ENCODE assay signal across 3 cellular contexts in the genomic region with DNA sequence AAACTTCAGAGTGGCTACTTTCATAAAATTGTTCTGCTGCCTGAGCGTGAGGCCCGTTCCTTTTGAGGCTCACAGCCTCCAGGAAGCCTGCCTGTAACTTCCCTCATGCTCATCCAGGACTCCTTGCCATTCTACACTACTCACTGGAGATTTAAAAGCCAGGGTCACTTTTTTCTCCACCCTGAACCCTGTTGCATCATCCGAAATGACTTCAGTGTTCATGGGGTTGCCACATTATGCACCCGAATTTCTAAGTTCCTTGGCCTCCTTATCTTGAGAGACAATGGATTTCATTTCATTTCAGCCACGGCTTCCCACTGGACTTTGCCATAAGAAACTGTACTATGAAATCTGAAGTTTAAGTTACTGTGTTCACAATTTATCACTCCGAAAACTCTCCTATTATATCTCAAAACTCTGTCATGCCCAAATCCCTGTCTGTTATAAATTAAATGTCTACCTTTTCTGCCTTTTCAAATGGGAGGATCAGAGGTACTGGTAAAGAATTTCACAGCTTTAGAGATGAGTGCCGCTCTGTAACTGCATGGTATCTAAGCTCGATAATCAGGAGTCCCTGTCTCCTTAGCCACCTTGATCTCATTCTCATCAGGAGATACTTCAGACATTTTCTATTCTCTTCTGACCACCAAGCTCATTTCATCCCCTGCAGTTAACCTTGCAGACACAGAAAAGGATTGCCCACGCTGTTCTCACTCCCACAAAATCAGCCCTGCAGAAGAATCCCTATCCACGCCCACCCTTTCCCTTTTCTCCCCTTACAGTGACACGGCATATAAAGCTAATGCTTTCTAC.
TF ChIP-seq lines count a peak whose summit lies in the region.

No MANE protein-coding gene starts in this region.

TF ChIP-seq in A549, 52 proteins besides CTCF, POLR2A, EP300 and RAD21:
- TF ChIP-seq JUNB (IDR thresholded peaks at IDR 0.05) (no peak), RCOR1 (IDR thresholded peaks at IDR 0.05; ENCODE audit: low read depth, low read length) (no peak), FOSL2 (IDR thresholded peaks at IDR 0.05) (no peak), FOSL2 (CRISPR knock-in tag; IDR thresholded peaks at IDR 0.05) (no peak), HDAC2 (IDR thresholded peaks at IDR 0.05) (no peak)
- TF ChIP-seq, protein P1, sequence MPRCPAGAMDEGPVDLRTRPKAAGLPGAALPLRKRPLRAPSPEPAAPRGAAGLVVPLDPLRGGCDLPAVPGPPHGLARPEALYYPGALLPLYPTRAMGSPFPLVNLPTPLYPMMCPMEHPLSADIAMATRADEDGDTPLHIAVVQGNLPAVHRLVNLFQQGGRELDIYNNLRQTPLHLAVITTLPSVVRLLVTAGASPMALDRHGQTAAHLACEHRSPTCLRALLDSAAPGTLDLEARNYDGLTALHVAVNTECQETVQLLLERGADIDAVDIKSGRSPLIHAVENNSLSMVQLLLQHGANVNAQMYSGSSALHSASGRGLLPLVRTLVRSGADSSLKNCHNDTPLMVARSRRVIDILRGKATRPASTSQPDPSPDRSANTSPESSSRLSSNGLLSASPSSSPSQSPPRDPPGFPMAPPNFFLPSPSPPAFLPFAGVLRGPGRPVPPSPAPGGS (IDR thresholded peaks at IDR 0.05) = no peak
- TF ChIP-seq, protein P2, sequence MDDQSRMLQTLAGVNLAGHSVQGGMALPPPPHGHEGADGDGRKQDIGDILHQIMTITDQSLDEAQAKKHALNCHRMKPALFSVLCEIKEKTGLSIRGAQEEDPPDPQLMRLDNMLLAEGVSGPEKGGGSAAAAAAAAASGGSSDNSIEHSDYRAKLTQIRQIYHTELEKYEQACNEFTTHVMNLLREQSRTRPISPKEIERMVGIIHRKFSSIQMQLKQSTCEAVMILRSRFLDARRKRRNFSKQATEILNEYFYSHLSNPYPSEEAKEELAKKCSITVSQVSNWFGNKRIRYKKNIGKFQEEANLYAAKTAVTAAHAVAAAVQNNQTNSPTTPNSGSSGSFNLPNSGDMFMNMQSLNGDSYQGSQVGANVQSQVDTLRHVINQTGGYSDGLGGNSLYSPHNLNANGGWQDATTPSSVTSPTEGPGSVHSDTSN (IDR thresholded peaks at IDR 0.05) = no peak
TF ChIP-seq in A549: peak in this region for 0.

TF ChIP-seq in HCT116, 20 proteins besides CTCF, POLR2A, EP300 and RAD21:
- TF ChIP-seq, protein P3, sequence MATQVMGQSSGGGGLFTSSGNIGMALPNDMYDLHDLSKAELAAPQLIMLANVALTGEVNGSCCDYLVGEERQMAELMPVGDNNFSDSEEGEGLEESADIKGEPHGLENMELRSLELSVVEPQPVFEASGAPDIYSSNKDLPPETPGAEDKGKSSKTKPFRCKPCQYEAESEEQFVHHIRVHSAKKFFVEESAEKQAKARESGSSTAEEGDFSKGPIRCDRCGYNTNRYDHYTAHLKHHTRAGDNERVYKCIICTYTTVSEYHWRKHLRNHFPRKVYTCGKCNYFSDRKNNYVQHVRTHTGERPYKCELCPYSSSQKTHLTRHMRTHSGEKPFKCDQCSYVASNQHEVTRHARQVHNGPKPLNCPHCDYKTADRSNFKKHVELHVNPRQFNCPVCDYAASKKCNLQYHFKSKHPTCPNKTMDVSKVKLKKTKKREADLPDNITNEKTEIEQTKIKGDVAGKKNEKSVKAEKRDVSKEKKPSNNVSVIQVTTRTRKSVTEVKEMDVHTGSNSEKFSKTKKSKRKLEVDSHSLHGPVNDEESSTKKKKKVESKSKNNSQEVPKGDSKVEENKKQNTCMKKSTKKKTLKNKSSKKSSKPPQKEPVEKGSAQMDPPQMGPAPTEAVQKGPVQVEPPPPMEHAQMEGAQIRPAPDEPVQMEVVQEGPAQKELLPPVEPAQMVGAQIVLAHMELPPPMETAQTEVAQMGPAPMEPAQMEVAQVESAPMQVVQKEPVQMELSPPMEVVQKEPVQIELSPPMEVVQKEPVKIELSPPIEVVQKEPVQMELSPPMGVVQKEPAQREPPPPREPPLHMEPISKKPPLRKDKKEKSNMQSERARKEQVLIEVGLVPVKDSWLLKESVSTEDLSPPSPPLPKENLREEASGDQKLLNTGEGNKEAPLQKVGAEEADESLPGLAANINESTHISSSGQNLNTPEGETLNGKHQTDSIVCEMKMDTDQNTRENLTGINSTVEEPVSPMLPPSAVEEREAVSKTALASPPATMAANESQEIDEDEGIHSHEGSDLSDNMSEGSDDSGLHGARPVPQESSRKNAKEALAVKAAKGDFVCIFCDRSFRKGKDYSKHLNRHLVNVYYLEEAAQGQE (IDR thresholded peaks at IDR 0.05; ENCODE audit: low read depth) = no peak
- no peak for TF ChIP-seq SIN3A (IDR thresholded peaks at IDR 0.05; ENCODE audit: low read depth)
TF ChIP-seq in HCT116: peak in this region for 0.

TF ChIP-seq in K562, 482 proteins besides CTCF, POLR2A, EP300 and RAD21:
- TF ChIP-seq, protein P4, sequence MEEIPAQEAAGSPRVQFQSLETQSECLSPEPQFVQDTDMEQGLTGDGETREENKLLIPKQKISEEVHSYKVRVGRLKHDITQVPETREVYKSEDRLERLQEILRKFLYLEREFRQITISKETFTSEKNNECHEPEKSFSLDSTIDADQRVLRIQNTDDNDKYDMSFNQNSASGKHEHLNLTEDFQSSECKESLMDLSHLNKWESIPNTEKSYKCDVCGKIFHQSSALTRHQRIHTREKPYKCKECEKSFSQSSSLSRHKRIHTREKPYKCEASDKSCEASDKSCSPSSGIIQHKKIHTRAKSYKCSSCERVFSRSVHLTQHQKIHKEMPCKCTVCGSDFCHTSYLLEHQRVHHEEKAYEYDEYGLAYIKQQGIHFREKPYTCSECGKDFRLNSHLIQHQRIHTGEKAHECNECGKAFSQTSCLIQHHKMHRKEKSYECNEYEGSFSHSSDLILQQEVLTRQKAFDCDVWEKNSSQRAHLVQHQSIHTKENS (CRISPR knock-in tag; IDR thresholded peaks at IDR 0.05) = no peak
- TF ChIP-seq CEBPG (CRISPR knock-in tag; IDR thresholded peaks at IDR 0.05) (no peak), CEBPG (tag; conservative IDR thresholded peaks at IDR 0.05 in 1 of 2, IDR thresholded peaks at IDR 0.05 in 1 of 2) (peak; percentile 58 to 73), ZNF212 (CRISPR knock-in tag; IDR thresholded peaks at IDR 0.05) (no peak), TEAD4 (IDR thresholded peaks at IDR 0.05; ENCODE audit: low read length) (no peak), TEAD4 (CRISPR knock-in tag; IDR thresholded peaks at IDR 0.05; ENCODE audit: borderline replicate concordance) (no peak), MAZ (CRISPR knock-in tag; conservative IDR thresholded peaks at IDR 0.05 in 1 of 2, IDR thresholded peaks at IDR 0.05 in 1 of 2) (no peak), CREB1 (IDR thresholded peaks at IDR 0.05) (no peak), CREB1 (CRISPR knock-in tag; IDR thresholded peaks at IDR 0.05) (no peak), NONO (IDR thresholded peaks at IDR 0.05; ENCODE audit: low read depth in 2 of 2, low read length in 1 of 2) (no peak), FOXA1 (IDR thresholded peaks at IDR 0.05; ENCODE audit: borderline replicate concordance) (no peak), ZKSCAN8 (CRISPR knock-in tag; IDR thresholded peaks at IDR 0.05) (no peak), FUS (optimal IDR thresholded peaks at IDR 0.05; ENCODE audit: low read depth, low read length) (no peak), PURB (CRISPR knock-in tag; IDR thresholded peaks at IDR 0.05; ENCODE audit: low read depth) (no peak), ZKSCAN3 (CRISPR knock-in tag; IDR thresholded peaks at IDR 0.05) (no peak), THRAP3 (IDR thresholded peaks at IDR 0.05; ENCODE audit: borderline replicate concordance) (no peak), IFI16 (CRISPR knock-in tag; IDR thresholded peaks at IDR 0.05) (no peak), ZNF175 (CRISPR knock-in tag; IDR thresholded peaks at IDR 0.05; ENCODE audit: low read depth) (no peak), SRSF3 (IDR thresholded peaks at IDR 0.05; ENCODE audit: insufficient read depth, low read length) (no peak), POLR3A (IDR thresholded peaks at IDR 0.05; ENCODE audit: borderline replicate concordance, extremely low read depth, insufficient read depth, insufficient read length) (no peak), CEBPB (tag; IDR thresholded peaks at IDR 0.05) (peak; percentile 19; the same call in 1 of the 2 replicates), ZNF311 (CRISPR knock-in tag; IDR thresholded peaks at IDR 0.05) (no peak), KLF1 (tag; IDR thresholded peaks at IDR 0.05) (no peak)
- TF ChIP-seq, protein P5, sequence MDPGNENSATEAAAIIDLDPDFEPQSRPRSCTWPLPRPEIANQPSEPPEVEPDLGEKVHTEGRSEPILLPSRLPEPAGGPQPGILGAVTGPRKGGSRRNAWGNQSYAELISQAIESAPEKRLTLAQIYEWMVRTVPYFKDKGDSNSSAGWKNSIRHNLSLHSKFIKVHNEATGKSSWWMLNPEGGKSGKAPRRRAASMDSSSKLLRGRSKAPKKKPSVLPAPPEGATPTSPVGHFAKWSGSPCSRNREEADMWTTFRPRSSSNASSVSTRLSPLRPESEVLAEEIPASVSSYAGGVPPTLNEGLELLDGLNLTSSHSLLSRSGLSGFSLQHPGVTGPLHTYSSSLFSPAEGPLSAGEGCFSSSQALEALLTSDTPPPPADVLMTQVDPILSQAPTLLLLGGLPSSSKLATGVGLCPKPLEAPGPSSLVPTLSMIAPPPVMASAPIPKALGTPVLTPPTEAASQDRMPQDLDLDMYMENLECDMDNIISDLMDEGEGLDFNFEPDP (CRISPR knock-in tag; IDR thresholded peaks at IDR 0.05) = no peak
- TF ChIP-seq, protein P6, sequence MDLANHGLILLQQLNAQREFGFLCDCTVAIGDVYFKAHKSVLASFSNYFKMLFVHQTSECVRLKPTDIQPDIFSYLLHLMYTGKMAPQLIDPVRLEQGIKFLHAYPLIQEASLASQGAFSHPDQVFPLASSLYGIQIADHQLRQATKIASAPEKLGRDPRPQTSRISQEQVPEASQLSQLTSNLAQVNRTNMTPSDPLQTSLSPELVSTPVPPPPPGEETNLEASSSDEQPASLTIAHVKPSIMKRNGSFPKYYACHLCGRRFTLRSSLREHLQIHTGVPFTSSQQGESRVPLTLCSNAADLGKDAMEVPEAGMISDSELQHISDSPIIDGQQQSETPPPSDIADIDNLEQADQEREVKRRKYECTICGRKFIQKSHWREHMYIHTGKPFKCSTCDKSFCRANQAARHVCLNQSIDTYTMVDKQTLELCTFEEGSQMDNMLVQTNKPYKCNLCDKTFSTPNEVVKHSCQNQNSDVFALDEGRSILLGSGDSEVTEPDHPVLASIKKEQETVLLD (IDR thresholded peaks at IDR 0.05) = no peak
- TF ChIP-seq, protein P7, sequence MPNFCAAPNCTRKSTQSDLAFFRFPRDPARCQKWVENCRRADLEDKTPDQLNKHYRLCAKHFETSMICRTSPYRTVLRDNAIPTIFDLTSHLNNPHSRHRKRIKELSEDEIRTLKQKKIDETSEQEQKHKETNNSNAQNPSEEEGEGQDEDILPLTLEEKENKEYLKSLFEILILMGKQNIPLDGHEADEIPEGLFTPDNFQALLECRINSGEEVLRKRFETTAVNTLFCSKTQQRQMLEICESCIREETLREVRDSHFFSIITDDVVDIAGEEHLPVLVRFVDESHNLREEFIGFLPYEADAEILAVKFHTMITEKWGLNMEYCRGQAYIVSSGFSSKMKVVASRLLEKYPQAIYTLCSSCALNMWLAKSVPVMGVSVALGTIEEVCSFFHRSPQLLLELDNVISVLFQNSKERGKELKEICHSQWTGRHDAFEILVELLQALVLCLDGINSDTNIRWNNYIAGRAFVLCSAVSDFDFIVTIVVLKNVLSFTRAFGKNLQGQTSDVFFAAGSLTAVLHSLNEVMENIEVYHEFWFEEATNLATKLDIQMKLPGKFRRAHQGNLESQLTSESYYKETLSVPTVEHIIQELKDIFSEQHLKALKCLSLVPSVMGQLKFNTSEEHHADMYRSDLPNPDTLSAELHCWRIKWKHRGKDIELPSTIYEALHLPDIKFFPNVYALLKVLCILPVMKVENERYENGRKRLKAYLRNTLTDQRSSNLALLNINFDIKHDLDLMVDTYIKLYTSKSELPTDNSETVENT (CRISPR knock-in tag; IDR thresholded peaks at IDR 0.05) = no peak
- TF ChIP-seq, protein P8, sequence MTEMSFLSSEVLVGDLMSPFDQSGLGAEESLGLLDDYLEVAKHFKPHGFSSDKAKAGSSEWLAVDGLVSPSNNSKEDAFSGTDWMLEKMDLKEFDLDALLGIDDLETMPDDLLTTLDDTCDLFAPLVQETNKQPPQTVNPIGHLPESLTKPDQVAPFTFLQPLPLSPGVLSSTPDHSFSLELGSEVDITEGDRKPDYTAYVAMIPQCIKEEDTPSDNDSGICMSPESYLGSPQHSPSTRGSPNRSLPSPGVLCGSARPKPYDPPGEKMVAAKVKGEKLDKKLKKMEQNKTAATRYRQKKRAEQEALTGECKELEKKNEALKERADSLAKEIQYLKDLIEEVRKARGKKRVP (CRISPR knock-in tag; IDR thresholded peaks at IDR 0.05) = peak; percentile 69; the same call in 1 of the 2 replicates
- TF ChIP-seq, protein P9, sequence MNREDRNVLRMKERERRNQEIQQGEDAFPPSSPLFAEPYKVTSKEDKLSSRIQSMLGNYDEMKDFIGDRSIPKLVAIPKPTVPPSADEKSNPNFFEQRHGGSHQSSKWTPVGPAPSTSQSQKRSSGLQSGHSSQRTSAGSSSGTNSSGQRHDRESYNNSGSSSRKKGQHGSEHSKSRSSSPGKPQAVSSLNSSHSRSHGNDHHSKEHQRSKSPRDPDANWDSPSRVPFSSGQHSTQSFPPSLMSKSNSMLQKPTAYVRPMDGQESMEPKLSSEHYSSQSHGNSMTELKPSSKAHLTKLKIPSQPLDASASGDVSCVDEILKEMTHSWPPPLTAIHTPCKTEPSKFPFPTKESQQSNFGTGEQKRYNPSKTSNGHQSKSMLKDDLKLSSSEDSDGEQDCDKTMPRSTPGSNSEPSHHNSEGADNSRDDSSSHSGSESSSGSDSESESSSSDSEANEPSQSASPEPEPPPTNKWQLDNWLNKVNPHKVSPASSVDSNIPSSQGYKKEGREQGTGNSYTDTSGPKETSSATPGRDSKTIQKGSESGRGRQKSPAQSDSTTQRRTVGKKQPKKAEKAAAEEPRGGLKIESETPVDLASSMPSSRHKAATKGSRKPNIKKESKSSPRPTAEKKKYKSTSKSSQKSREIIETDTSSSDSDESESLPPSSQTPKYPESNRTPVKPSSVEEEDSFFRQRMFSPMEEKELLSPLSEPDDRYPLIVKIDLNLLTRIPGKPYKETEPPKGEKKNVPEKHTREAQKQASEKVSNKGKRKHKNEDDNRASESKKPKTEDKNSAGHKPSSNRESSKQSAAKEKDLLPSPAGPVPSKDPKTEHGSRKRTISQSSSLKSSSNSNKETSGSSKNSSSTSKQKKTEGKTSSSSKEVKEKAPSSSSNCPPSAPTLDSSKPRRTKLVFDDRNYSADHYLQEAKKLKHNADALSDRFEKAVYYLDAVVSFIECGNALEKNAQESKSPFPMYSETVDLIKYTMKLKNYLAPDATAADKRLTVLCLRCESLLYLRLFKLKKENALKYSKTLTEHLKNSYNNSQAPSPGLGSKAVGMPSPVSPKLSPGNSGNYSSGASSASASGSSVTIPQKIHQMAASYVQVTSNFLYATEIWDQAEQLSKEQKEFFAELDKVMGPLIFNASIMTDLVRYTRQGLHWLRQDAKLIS (CRISPR knock-in tag; IDR thresholded peaks at IDR 0.05) = no peak
- TF ChIP-seq, protein P10, sequence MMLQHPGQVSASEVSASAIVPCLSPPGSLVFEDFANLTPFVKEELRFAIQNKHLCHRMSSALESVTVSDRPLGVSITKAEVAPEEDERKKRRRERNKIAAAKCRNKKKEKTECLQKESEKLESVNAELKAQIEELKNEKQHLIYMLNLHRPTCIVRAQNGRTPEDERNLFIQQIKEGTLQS (IDR thresholded peaks at IDR 0.05) = peak; percentile 51
- TF ChIP-seq, protein P10 (CRISPR knock-in tag; conservative IDR thresholded peaks at IDR 0.05) = no peak
